Comparison of ENCODE assay signal across 8 cellular contexts in the genomic region with DNA sequence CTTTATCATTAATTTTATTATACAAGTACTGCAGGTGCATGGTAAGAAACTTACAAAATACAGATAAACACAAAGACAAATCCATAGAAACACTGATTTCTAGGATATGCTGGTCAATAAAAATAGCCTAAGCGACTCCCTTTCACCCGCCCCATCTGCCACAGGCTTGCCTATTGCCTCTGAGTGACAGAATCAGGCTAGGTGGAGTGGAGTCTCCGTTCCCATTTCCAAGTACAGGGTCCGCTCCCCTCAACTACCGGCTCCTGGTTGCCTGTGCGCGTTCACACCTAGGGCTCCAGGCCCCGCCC. TPM values are rescaled to one million over a fixed set of nuclear protein-coding genes. Genes with fewer than 3 reads are reported as not detected.
DNase-seq lines count a peak whose midpoint lies in the region; ATAC-seq and TF ChIP-seq lines count a peak whose summit lies in the region.

No MANE protein-coding gene starts in this region.

- peaks cover 9% of the 10 kb centered on the region for H3K23me2 ChIP-seq in H9 (ENCODE audit: insufficient read length, low read depth, low read length, poor library complexity, severe bottlenecking)

- H4K8ac ChIP-seq in H9 (replicated peaks; ENCODE audit: insufficient read length, low read depth, low read length): no peak overlapping the region

- peaks cover 5% of the 10 kb centered on the region; the same call in 1 of the 2 replicates for H3K79me2 ChIP-seq in H9 (ENCODE audit: insufficient read depth, low read length)

- H3K27me3 ChIP-seq in H9 (ENCODE audit: insufficient read depth, low read length) (no peaks in the 10 kb centered on the region), foreskin keratinocyte (no peaks in the 10 kb centered on the region), skeletal muscle satellite cell (ENCODE audit: control insufficient read depth, insufficient read depth, low read length) (no peaks in the 10 kb centered on the region)

- peaks cover 21 to 27% of the 10 kb centered on the region in 2 experiments for H3K4me1 Mint-ChIP-seq in H9

- H2BK5ac ChIP-seq in H9 (ENCODE audit: insufficient read length, low read length): no peak overlapping the region

- peaks cover 2% of the 10 kb centered on the region; the same call in 1 of the 2 replicates for H3K4me1 ChIP-seq in H9 (ENCODE audit: insufficient read depth, low read length)
- peaks cover 3% of the 10 kb centered on the region for H3K4me1 ChIP-seq in foreskin keratinocyte
- peaks cover 25% of the 10 kb centered on the region for H3K4me1 ChIP-seq in skeletal muscle satellite cell (ENCODE audit: control insufficient read depth, insufficient read depth, low read length)

- TF ChIP-seq CTCF in H9 (conservative IDR thresholded peaks at IDR 0.05) (no peak), VCaP (conservative IDR thresholded peaks at IDR 0.05) (no peak), foreskin keratinocyte (conservative IDR thresholded peaks at IDR 0.05) (no peak)

- peaks cover 8 to 19% (median 10%) of the 10 kb centered on the region in 3 experiments for H3K36me3 Mint-ChIP-seq in H9 (ENCODE audit: insufficient read depth in 1 of 3, low read depth in 3 of 3)

- no peak overlapping the region for H2AK5ac ChIP-seq in H9 (ENCODE audit: insufficient read length, low read length)

- no peak overlapping the region for H4K5ac ChIP-seq in H9 (ENCODE audit: insufficient read length, low read depth, low read length)

- DNase-seq in H9 (no peak), foreskin keratinocyte (no peak), cerebellar nuclear complex (lab: John Stamatoyannopoulos, UW) (no peak), SIG-M5 (lab: John Stamatoyannopoulos, UW) (no peak), RKO (ENCODE audit: low spot score) (no peak), NCI-H748 treated with DMSO at 0.1 percent for 48 hours (lab: John Stamatoyannopoulos, UW) (no peak)

- H3K9ac ChIP-seq in H9 (ENCODE audit: extremely low read depth, insufficient read length, low read length) (peak overlapping the region; percentile 52), skeletal muscle satellite cell (ENCODE audit: low read depth, low read length) (peak overlapping the region; percentile 96)

- H2BK12ac ChIP-seq in H9 (ENCODE audit: insufficient read length, low read depth, low read length): no peak overlapping the region

- H3K36me3 ChIP-seq in skeletal muscle satellite cell (ENCODE audit: insufficient read depth, low read length): peaks cover 8% of the 10 kb centered on the region

- peaks cover 6% of the 10 kb centered on the region for H3K79me1 ChIP-seq in H9 (ENCODE audit: insufficient read depth, low read depth, low read length, poor library complexity, severe bottlenecking)

- H3K23ac ChIP-seq in H9 (ENCODE audit: insufficient read length, low read depth, low read length): no peak overlapping the region

- no peak for ATAC-seq in foreskin keratinocyte

- no CpG with 5 or more reads among the region's 8 CpGs for WGBS in H9 (ENCODE audit: extremely low coverage, insufficient read length, low lambda C conversion rate)

- H2BK20ac ChIP-seq in H9 (ENCODE audit: low read depth, low read length, poor library complexity, severe bottlenecking): no peak overlapping the region

- peak overlapping the region; percentile 99 for H3K4me3 ChIP-seq in skeletal muscle satellite cell (ENCODE audit: low read length)

- H3K27me3 Mint-ChIP-seq in H9 (ENCODE audit: low read depth): no peaks in the 10 kb centered on the region

- no peak overlapping the region for H4K91ac ChIP-seq in H9 (ENCODE audit: insufficient read length, low read depth, low read length)

- peaks cover 0 to 2% of the 10 kb centered on the region in 2 experiments; a peak in 1 of 5 replicates for H3K9me3 Mint-ChIP-seq in H9

- no peak overlapping the region for H2BK120ac ChIP-seq in H9 (ENCODE audit: low read depth, low read length, poor library complexity, severe bottlenecking)

- no peak overlapping the region for H3T11ph ChIP-seq in H9 (ENCODE audit: low read length)

- no peak overlapping the region for H2AFZ ChIP-seq in H9 (ENCODE audit: low read length)

- no peak overlapping the region for H3K18ac ChIP-seq in H9 (ENCODE audit: insufficient read length, low read depth, low read length)

- no peaks in the 10 kb centered on the region for H3K9me3 ChIP-seq in H9 (ENCODE audit: control insufficient read depth, low read depth, low read length)
- H3K9me3 ChIP-seq in skeletal muscle satellite cell (replicated peaks; ENCODE audit: low read length): no peaks in the 10 kb centered on the region

- no peak overlapping the region for H3K14ac ChIP-seq in H9 (ENCODE audit: insufficient read depth, low read length)

- H3K4me2 ChIP-seq in H9 (ENCODE audit: insufficient read depth, insufficient read length, low read length) (peak overlapping the region; percentile 90), skeletal muscle satellite cell (ENCODE audit: low read length) (peak overlapping the region; percentile 94)

- no peak overlapping the region for H2BK15ac ChIP-seq in H9 (ENCODE audit: low read depth, low read length)

- H4K20me1 ChIP-seq in H9 (ENCODE audit: control insufficient read depth, insufficient read depth, insufficient read length): no peaks in the 10 kb centered on the region

- H3K4ac ChIP-seq in H9 (ENCODE audit: low read depth, low read length): no peak overlapping the region

- H3K27ac Mint-ChIP-seq in H9: no peak overlapping the region; a peak in 1 of 7 replicates

- H3K4me3 Mint-ChIP-seq in H9: peak overlapping the region; percentile 97

- no peak overlapping the region for H3K27ac ChIP-seq in H9 (ENCODE audit: insufficient read length, low read depth, low read length)
- H3K27ac ChIP-seq in VCaP: peak overlapping the region; percentile 87
- peak overlapping the region; percentile 65 for H3K27ac ChIP-seq in foreskin keratinocyte

- no peak overlapping the region for H3K56ac ChIP-seq in H9 (ENCODE audit: insufficient read length, low read depth, low read length)

RNA-seq across cellular contexts. Expression of gene TRAPPC12, which starts 0.2 kb away (rescaled TPM):
- total RNA-seq in H9 (2021): 79.3 and 86.0 TPM in 2 replicates
- 59.5 and 65.6 TPM in 2 replicates for total RNA-seq in foreskin keratinocyte
- polyA plus RNA-seq in foreskin keratinocyte: 54.4 and 58.4 TPM in 2 replicates
- total RNA-seq in skeletal muscle satellite cell (2012; rRNA removed): 66.6 and 76.3 TPM in 2 replicates

RNA-seq across cellular contexts. Expression of gene EIPR1, which starts 1.7 kb away (rescaled TPM):
- 27.6 and 27.8 TPM in 2 replicates for total RNA-seq in H9 (2021)
- 35.8 and 38.9 TPM in 2 replicates for total RNA-seq in foreskin keratinocyte
- polyA plus RNA-seq in foreskin keratinocyte: 36.8 and 37.0 TPM in 2 replicates
- total RNA-seq in skeletal muscle satellite cell (2012; rRNA removed): 31.2 and 37.3 TPM in 2 replicates
